12 cellular contexts compared by ENCODE assay signal in the genomic region with DNA sequence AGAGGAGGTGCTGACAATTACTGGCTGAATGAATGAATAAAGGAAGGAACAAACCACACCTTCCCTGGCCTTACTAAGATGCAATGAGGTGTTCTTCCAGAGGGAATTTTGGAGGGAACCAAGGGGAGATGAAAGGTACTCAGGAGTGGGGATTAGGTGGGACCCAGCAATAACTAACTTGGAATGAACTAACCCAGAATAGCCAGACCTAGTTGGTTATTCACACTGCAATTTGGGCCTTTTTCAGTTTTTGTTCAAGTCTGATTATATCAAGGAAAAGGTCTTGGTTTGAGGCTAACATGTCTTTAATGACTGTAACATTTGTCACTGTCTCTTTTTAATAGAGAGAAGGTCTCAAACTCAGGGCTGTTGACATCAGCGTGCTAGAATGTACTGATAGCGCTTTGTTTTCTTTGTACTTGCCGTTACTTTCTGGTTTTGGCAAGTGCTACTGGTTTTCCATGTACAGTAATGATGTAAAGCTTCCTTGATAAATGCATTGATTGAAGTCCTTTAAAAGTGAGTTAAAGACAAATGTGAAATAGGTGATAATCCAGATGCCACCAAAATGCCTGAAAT. TPM values are rescaled to one million over a fixed set of nuclear protein-coding genes. Genes with fewer than 3 reads are reported as not detected.
DNase-seq lines count a peak whose midpoint lies in the region; ATAC-seq and TF ChIP-seq lines count a peak whose summit lies in the region.
"Had no signal": no experiment of that assay in that cellular context is flagged by ENCODE, and none has a peak within 500 bp of the region (broad histone marks: within the 10 kb centered on the region; RNA-seq: fewer than 3 reads in every experiment).

No MANE protein-coding gene starts in this region.

- no peaks in the 10 kb centered on the region for H3K36me3 ChIP-seq in BLaER1
- no peaks in the 10 kb centered on the region for H3K36me3 ChIP-seq in Loucy (ENCODE audit: insufficient read depth, low read length)

- H3K9ac ChIP-seq in BLaER1 (no peak overlapping the region), Loucy (ENCODE audit: low read depth, low read length, poor library complexity, severe bottlenecking) (no peak overlapping the region)

- ATAC-seq in HG02870 (IDR thresholded peaks at IDR 0.05; ENCODE audit: unreplicated experiment): no peak

- H3K4me1 ChIP-seq in BLaER1 (peaks cover 74% of the 10 kb centered on the region), Loucy (ENCODE audit: insufficient read depth, low read length, poor library complexity, severe bottlenecking) (peaks cover 46% of the 10 kb centered on the region)

- peaks cover 16% of the 10 kb centered on the region for H3K79me2 ChIP-seq in Loucy (ENCODE audit: insufficient read depth, low read length)

- H3K27ac Mint-ChIP-seq in osteocyte (ENCODE audit: unreplicated experiment) (peak overlapping the region; percentile 75), MCF 10A (ENCODE audit: low read depth, unreplicated experiment) (no peak overlapping the region)
- H3K27ac Mint-ChIP-seq: mesothelial cell of epicardium had no signal

- no peaks in the 10 kb centered on the region for H3K27me3 Mint-ChIP-seq in osteocyte (ENCODE audit: unreplicated experiment)
- H3K27me3 Mint-ChIP-seq in MCF 10A (ENCODE audit: insufficient read depth, unreplicated experiment): no peaks in the 10 kb centered on the region

- POLR2A ChIA-PET in MCF 10A (lab: Yijun Ruan, JAX): interaction anchor here (1.0 kb wide), 1 partner anchor 16 kb away, joined by 3 read pairs; no protein-coding TSS in a partner anchor

- H3K27ac ChIP-seq in BLaER1: peak overlapping the region; percentile 47; the same call in 1 of the 2 replicates

- H3F3A ChIP-seq in Loucy (ENCODE audit: low read depth): peaks cover 13% of the 10 kb centered on the region; the same call in 1 of the 2 replicates

- H3K4me2 ChIP-seq in BLaER1 (peak overlapping the region; percentile 96), Loucy (ENCODE audit: low read depth, low read length, poor library complexity, severe bottlenecking) (peak overlapping the region; percentile 16)

- H3K9me2 ChIP-seq in Loucy (replicated peaks; ENCODE audit: low read depth, low read length): no peaks in the 10 kb centered on the region

- H3K9me3 ChIP-seq in BLaER1 (no peaks in the 10 kb centered on the region), Loucy (ENCODE audit: insufficient read depth, low read depth, low read length) (no peaks in the 10 kb centered on the region)

- H2AFZ ChIP-seq in Loucy (ENCODE audit: low read length): no peak overlapping the region

- CTCF ChIA-PET in MCF 10A (lab: Yijun Ruan, JAX): no interaction called here

- peak; percentile 71 to 86 for DNase-seq in dermis microvascular lymphatic vessel endothelial cell (ENCODE audit: low read depth in 2 of 2)
- DNase-seq in osteocyte (ENCODE audit: extremely low spot score, unreplicated experiment): no peak
- no peak for DNase-seq in RKO (ENCODE audit: low spot score)
- DNase-seq in DMS153 (lab: John Stamatoyannopoulos, UW): no peak
- no peak for DNase-seq in MCF 10A (ENCODE audit: unreplicated experiment)
- DNase-seq: activated naive CD4-positive, alpha-beta T cell; NCI-H1105 treated with DMSO at 0.1 percent for 48 hours; stimulated activated CD4-positive, alpha-beta T cell treated with anti-CD3 and anti-CD28 coated beads, Interleukin-1b, Interleukin-23, amount 100 ng/mL, for 48 hours had no signal

- H3K4me3 Mint-ChIP-seq in osteocyte (ENCODE audit: unreplicated experiment): no peak overlapping the region
- no peak overlapping the region for H3K4me3 Mint-ChIP-seq in MCF 10A (ENCODE audit: unreplicated experiment)

- intact Hi-C loops in MCF 10A (cut with micrococcal nuclease): loop anchor here (2.0 kb wide), 1 partner anchor 119 kb away; no protein-coding TSS in a partner anchor

- H3K4me1 Mint-ChIP-seq in osteocyte (ENCODE audit: unreplicated experiment) (peaks cover 54% of the 10 kb centered on the region), MCF 10A (ENCODE audit: insufficient read depth, unreplicated experiment) (peaks cover 6% of the 10 kb centered on the region)

- H3K9me3 Mint-ChIP-seq in osteocyte (ENCODE audit: unreplicated experiment) (no peaks in the 10 kb centered on the region), MCF 10A (ENCODE audit: unreplicated experiment) (no peaks in the 10 kb centered on the region)
- H3K9me3 Mint-ChIP-seq: mesothelial cell of epicardium had no signal

- H3K27me3 ChIP-seq in BLaER1 (no peaks in the 10 kb centered on the region), Loucy (ENCODE audit: insufficient read depth, low read length, poor library complexity, severe bottlenecking) (no peaks in the 10 kb centered on the region)

- TF ChIP-seq CTCF in Loucy (conservative IDR thresholded peaks at IDR 0.05; ENCODE audit: low read length) (no peak), osteocyte (IDR thresholded peaks at IDR 0.05) (no peak), MCF 10A (IDR thresholded peaks at IDR 0.05; ENCODE audit: unreplicated experiment) (no peak)

- H3K36me3 Mint-ChIP-seq in osteocyte (ENCODE audit: unreplicated experiment) (no peaks in the 10 kb centered on the region), MCF 10A (ENCODE audit: insufficient read depth, unreplicated experiment) (no peaks in the 10 kb centered on the region)
- H3K36me3 Mint-ChIP-seq: mesothelial cell of epicardium had no signal

- peaks cover 15% of the 10 kb centered on the region for H4K20me1 ChIP-seq in BLaER1
- H4K20me1 ChIP-seq in Loucy (ENCODE audit: insufficient read depth, low read length, poor library complexity, severe bottlenecking): peaks cover 6% of the 10 kb centered on the region

- no TSS peak for BruUV-seq in MCF 10A (replicated peaks; lab: Mats Ljungman, UMichigan)

- H3K4me3 ChIP-seq in BLaER1: no peak overlapping the region
- no peak overlapping the region for H3K4me3 ChIP-seq in Loucy (ENCODE audit: low read length, poor library complexity, severe bottlenecking)

RNA-seq across cellular contexts. Expression of a gene that starts 3.2 kb away (rescaled TPM):
- total RNA-seq in dermis microvascular lymphatic vessel endothelial cell: 273 and 392 TPM in 2 replicates
- total RNA-seq in osteocyte: 316 and 358 TPM in 2 replicates
- total RNA-seq in MCF 10A (2022): 5.6 and 6.2 TPM in 2 replicates

Comparison
In these comparisons a context has a peak if more than half of its experiments do, and no peak if none do; other contexts are left out.
1. DNase-seq: peak in dermis microvascular lymphatic vessel endothelial cell (2 of 2); none in osteocyte (single experiment), RKO (single experiment), DMS153 (single experiment) and MCF 10A (single experiment).
2. RNA of a gene that starts 3.2 kb away (total RNA-seq): 316 to 358 TPM in osteocyte and 273 to 392 TPM in dermis microvascular lymphatic vessel endothelial cell; 5.6 to 6.2 TPM in MCF 10A; every median in the first group is over 10 times any median in the second.